11 cellular contexts compared by ENCODE assay signal in genomic region chr12:91413591-91413990, GRCh38.
DNase-seq lines count a peak whose midpoint lies in the region; ATAC-seq, FAIRE-seq and TF ChIP-seq lines count a peak whose summit lies in the region.
"Had no signal": no experiment of that assay in that cellular context is flagged by ENCODE, and none has a peak within 500 bp of the region (broad histone marks: within the 10 kb centered on the region; RNA-seq: fewer than 3 reads in every experiment).

No MANE protein-coding gene starts in this region.

- H3K4me3 ChIP-seq in astrocyte (ENCODE audit: insufficient read depth, low read depth, low read length) = no peak overlapping the region

- no peaks in the 10 kb centered on the region for H3K36me3 ChIP-seq in astrocyte (ENCODE audit: insufficient read depth, low read length)

- H3K27ac Mint-ChIP-seq in astrocyte (ENCODE audit: unreplicated experiment) = peak overlapping the region; percentile 28
- no peak overlapping the region for H3K27ac Mint-ChIP-seq in activated T-helper 1 cell treated with anti-CD3 and anti-CD28 coated beads, Interleukin-12 subunit alpha, Interleukin-12 subunit beta, Interleukin-2, Interleukin-4 antibody, amounts not matched to agents 30 ng/mL and 10 ng/mL and 1 ng/mL, durations not matched to agents 14 hours and 24 hours and 36 hours
- H3K27ac Mint-ChIP-seq in activated T-cell treated with anti-CD3 and anti-CD28 coated beads, Interleukin-2, amount 50 U/mL, for 24 hours = no peak overlapping the region
- H3K27ac Mint-ChIP-seq: stimulated activated memory B cell treated with anti-CD40 and anti-IgM and Interleukin-4, amounts not matched to agents 10 μg/mL and 1 μg/mL and 100 μg/mL, for 72 hours; T-helper 1 cell treated with Interleukin-12 subunit alpha and Interleukin-12 subunit beta and Interleukin-4 antibody, amounts not matched to agents 30 μg/mL and 1 μg/mL, for 36 hours had no signal

- H4K20me1 ChIP-seq in astrocyte (ENCODE audit: insufficient read depth, low read length) = no peaks in the 10 kb centered on the region

- H3K4me2 ChIP-seq in astrocyte (ENCODE audit: low read length) = no peak overlapping the region

- H3K27ac ChIP-seq in astrocyte (ENCODE audit: low read depth, low read length) = no peak overlapping the region
- H3K27ac ChIP-seq: C4-2B had no signal

- no peak for FAIRE-seq in astrocyte (lab: Jason Lieb, UNC)

- no peak for ATAC-seq in GM19324 (IDR thresholded peaks at IDR 0.05; ENCODE audit: low FRiP score, unreplicated experiment)
- ATAC-seq: stimulated activated memory B cell treated with anti-CD40 and anti-IgM and Interleukin-4, amounts not matched to agents 10 μg/mL and 1 μg/mL and 100 μg/mL, for 72 hours had no signal

- TF ChIP-seq CTCF in astrocyte (IDR thresholded peaks at IDR 0.05; ENCODE audit: insufficient read depth, low read depth, low read length) = no peak

- intact Hi-C loops in activated T-helper 1 cell treated with anti-CD3 and anti-CD28 coated beads, Interleukin-12 subunit alpha, Interleukin-12 subunit beta, Interleukin-2, Interleukin-4 antibody, amounts not matched to agents 30 ng/mL and 10 ng/mL and 1 ng/mL, durations not matched to agents 14 hours and 24 hours and 36 hours (cut with micrococcal nuclease) = no loop called here

- no peak overlapping the region for H2AFZ ChIP-seq in astrocyte (ENCODE audit: low read depth, low read length)

- no peaks in the 10 kb centered on the region for H3K9me3 Mint-ChIP-seq in astrocyte (ENCODE audit: unreplicated experiment)
- no peaks in the 10 kb centered on the region for H3K9me3 Mint-ChIP-seq in activated T-helper 1 cell treated with anti-CD3 and anti-CD28 coated beads, Interleukin-12 subunit alpha, Interleukin-12 subunit beta, Interleukin-2, Interleukin-4 antibody, amounts not matched to agents 30 ng/mL and 10 ng/mL and 1 ng/mL, durations not matched to agents 14 hours and 24 hours and 36 hours
- no peaks in the 10 kb centered on the region for H3K9me3 Mint-ChIP-seq in activated T-cell treated with anti-CD3 and anti-CD28 coated beads, Interleukin-2, amount 50 U/mL, for 24 hours
- H3K9me3 Mint-ChIP-seq: stimulated activated memory B cell treated with anti-CD40 and anti-IgM and Interleukin-4, amounts not matched to agents 10 μg/mL and 1 μg/mL and 100 μg/mL, for 72 hours; T-helper 1 cell treated with Interleukin-12 subunit alpha and Interleukin-12 subunit beta and Interleukin-4 antibody, amounts not matched to agents 30 μg/mL and 1 μg/mL, for 36 hours had no signal

- no peaks in the 10 kb centered on the region for H3K36me3 Mint-ChIP-seq in astrocyte (ENCODE audit: low read depth, unreplicated experiment)
- H3K36me3 Mint-ChIP-seq in activated T-helper 1 cell treated with anti-CD3 and anti-CD28 coated beads, Interleukin-12 subunit alpha, Interleukin-12 subunit beta, Interleukin-2, Interleukin-4 antibody, amounts not matched to agents 30 ng/mL and 10 ng/mL and 1 ng/mL, durations not matched to agents 14 hours and 24 hours and 36 hours (ENCODE audit: low read depth) = no peaks in the 10 kb centered on the region
- no peaks in the 10 kb centered on the region for H3K36me3 Mint-ChIP-seq in activated T-cell treated with anti-CD3 and anti-CD28 coated beads, Interleukin-2, amount 50 U/mL, for 24 hours (ENCODE audit: low read depth)
- H3K36me3 Mint-ChIP-seq: stimulated activated memory B cell treated with anti-CD40 and anti-IgM and Interleukin-4, amounts not matched to agents 10 μg/mL and 1 μg/mL and 100 μg/mL, for 72 hours had no signal

- DNase-seq in AG08395 (ENCODE audit: low spot score) = peak; percentile 25
- DNase-seq in HS-5 (ENCODE audit: low read depth) = peak; percentile 38
- peak; percentile 57 for DNase-seq in astrocyte (ENCODE audit: low read depth)
- peak; percentile 88 for DNase-seq in kidney tubule cell (ENCODE audit: low spot score)
- no peak for DNase-seq in KG1 (lab: John Stamatoyannopoulos, UW)
- DNase-seq in activated T-helper 1 cell treated with anti-CD3 and anti-CD28 coated beads, Interleukin-12 subunit alpha, Interleukin-12 subunit beta, Interleukin-2, Interleukin-4 antibody, amounts not matched to agents 30 ng/mL and 10 ng/mL and 1 ng/mL, durations not matched to agents 14 hours and 24 hours and 36 hours (ENCODE audit: low spot score) = no peak
- DNase-seq in activated T-cell treated with anti-CD3 and anti-CD28 coated beads, Interleukin-2, amount 50 U/mL, for 24 hours = no peak

- H3K4me1 ChIP-seq in astrocyte (ENCODE audit: insufficient read depth, low read length) = no peaks in the 10 kb centered on the region

- no peaks in the 10 kb centered on the region for H3K9me3 ChIP-seq in astrocyte (ENCODE audit: insufficient read depth, low read depth, low read length)

- no peak overlapping the region for H3K9ac ChIP-seq in astrocyte (ENCODE audit: low read length)

- H3K27me3 Mint-ChIP-seq in astrocyte (ENCODE audit: low read depth, unreplicated experiment) = no peaks in the 10 kb centered on the region
- peaks cover 3% of the 10 kb centered on the region for H3K27me3 Mint-ChIP-seq in activated T-helper 1 cell treated with anti-CD3 and anti-CD28 coated beads, Interleukin-12 subunit alpha, Interleukin-12 subunit beta, Interleukin-2, Interleukin-4 antibody, amounts not matched to agents 30 ng/mL and 10 ng/mL and 1 ng/mL, durations not matched to agents 14 hours and 24 hours and 36 hours (ENCODE audit: insufficient read depth)
- H3K27me3 Mint-ChIP-seq in activated T-cell treated with anti-CD3 and anti-CD28 coated beads, Interleukin-2, amount 50 U/mL, for 24 hours = no peaks in the 10 kb centered on the region
- H3K27me3 Mint-ChIP-seq: stimulated activated memory B cell treated with anti-CD40 and anti-IgM and Interleukin-4, amounts not matched to agents 10 μg/mL and 1 μg/mL and 100 μg/mL, for 72 hours had no signal

- H3K4me1 Mint-ChIP-seq in astrocyte (ENCODE audit: low read depth, unreplicated experiment) = peaks cover 7% of the 10 kb centered on the region
- no peaks in the 10 kb centered on the region for H3K4me1 Mint-ChIP-seq in activated T-helper 1 cell treated with anti-CD3 and anti-CD28 coated beads, Interleukin-12 subunit alpha, Interleukin-12 subunit beta, Interleukin-2, Interleukin-4 antibody, amounts not matched to agents 30 ng/mL and 10 ng/mL and 1 ng/mL, durations not matched to agents 14 hours and 24 hours and 36 hours (ENCODE audit: low read depth)
- H3K4me1 Mint-ChIP-seq in activated T-cell treated with anti-CD3 and anti-CD28 coated beads, Interleukin-2, amount 50 U/mL, for 24 hours (ENCODE audit: low read depth) = no peaks in the 10 kb centered on the region
- H3K4me1 Mint-ChIP-seq: stimulated activated memory B cell treated with anti-CD40 and anti-IgM and Interleukin-4, amounts not matched to agents 10 μg/mL and 1 μg/mL and 100 μg/mL, for 72 hours had no signal

- no peaks in the 10 kb centered on the region for H3K27me3 ChIP-seq in astrocyte (ENCODE audit: insufficient read depth, low read length)

- no peaks in the 10 kb centered on the region for H3K79me2 ChIP-seq in astrocyte (ENCODE audit: insufficient read depth, low read length)

- H3K4me3 Mint-ChIP-seq in astrocyte (ENCODE audit: unreplicated experiment) = no peak overlapping the region
- H3K4me3 Mint-ChIP-seq in activated T-helper 1 cell treated with anti-CD3 and anti-CD28 coated beads, Interleukin-12 subunit alpha, Interleukin-12 subunit beta, Interleukin-2, Interleukin-4 antibody, amounts not matched to agents 30 ng/mL and 10 ng/mL and 1 ng/mL, durations not matched to agents 14 hours and 24 hours and 36 hours = no peak overlapping the region
- no peak overlapping the region for H3K4me3 Mint-ChIP-seq in activated T-cell treated with anti-CD3 and anti-CD28 coated beads, Interleukin-2, amount 50 U/mL, for 24 hours
- H3K4me3 Mint-ChIP-seq: stimulated activated memory B cell treated with anti-CD40 and anti-IgM and Interleukin-4, amounts not matched to agents 10 μg/mL and 1 μg/mL and 100 μg/mL, for 72 hours; T-helper 1 cell treated with Interleukin-12 subunit alpha and Interleukin-12 subunit beta and Interleukin-4 antibody, amounts not matched to agents 30 μg/mL and 1 μg/mL, for 36 hours had no signal

Comparison
In these comparisons a context has a peak if more than half of its experiments do, and no peak if none do; other contexts are left out.
1. DNase-seq: peak in AG08395 (single experiment), HS-5 (single experiment), astrocyte (single experiment) and kidney tubule cell (single experiment); none in KG1 (single experiment), activated T-helper 1 cell treated with anti-CD3 and anti-CD28 coated beads, Interleukin-12 subunit alpha, Interleukin-12 subunit beta, Interleukin-2, Interleukin-4 antibody, amounts not matched to agents 30 ng/mL and 10 ng/mL and 1 ng/mL, durations not matched to agents 14 hours and 24 hours and 36 hours (single experiment) and activated T-cell treated with anti-CD3 and anti-CD28 coated beads, Interleukin-2, amount 50 U/mL, for 24 hours (single experiment).